Comparison of ENCODE assay signal across 14 cellular contexts in genomic region chr15:41942886-41943285, GRCh38. TPM values are rescaled to one million over a fixed set of nuclear protein-coding genes. Genes with fewer than 3 reads are reported as not detected.
A peak's percentile ranks its signal among the peaks of the same experiment; 100 is the strongest.
DNase-seq lines count a peak whose midpoint lies in the region; ATAC-seq and TF ChIP-seq lines count a peak whose summit lies in the region.
"Had no signal": no experiment of that assay in that cellular context is flagged by ENCODE, and none has a peak within 500 bp of the region (broad histone marks: within the 10 kb centered on the region; RNA-seq: fewer than 3 reads in every experiment).

No MANE protein-coding gene starts in this region.

- no peak overlapping the region for H4K8ac ChIP-seq in neuronal stem cell (ENCODE audit: low read depth, low read length)

- CTCF ChIA-PET in activated CD8-positive, alpha-beta memory T cell treated with anti-CD3 and anti-CD28 coated beads, Interleukin-2, amount 10 ng/mL, durations not matched to agents 7 days and 5 days (lab: Charles Lee) = interaction anchor here (0.7 to 1.3 kb wide), 4 partner anchors 15 to 169 kb away, joined by 3 read pairs; no protein-coding TSS in a partner anchor

- H3K9me3 ChIP-seq in RWPE2 (ENCODE audit: severe bottlenecking) (no peaks in the 10 kb centered on the region), endodermal cell (ENCODE audit: control insufficient read depth, low read length) (no peaks in the 10 kb centered on the region), neuronal stem cell (replicated peaks in 1 of 2; ENCODE audit: control insufficient read depth in 2 of 2, insufficient read depth in 1 of 2, low read depth in 1 of 2, low read length in 2 of 2) (no peaks in the 10 kb centered on the region)

- peak overlapping the region; percentile 64 for H2BK12ac ChIP-seq in neuronal stem cell (ENCODE audit: low read length)

- H3K9me3 Mint-ChIP-seq in activated CD8-positive, alpha-beta memory T cell treated with anti-CD3 and anti-CD28 coated beads, Interleukin-2, amount 10 ng/mL, durations not matched to agents 7 days and 5 days (ENCODE audit: low read depth) = no peaks in the 10 kb centered on the region
- no peaks in the 10 kb centered on the region for H3K9me3 Mint-ChIP-seq in endodermal cell
- H3K9me3 Mint-ChIP-seq: activated naive CD8-positive, alpha-beta T cell treated with anti-CD3 and anti-CD28 coated beads for 36 hours had no signal

- H3K9ac ChIP-seq in endodermal cell (ENCODE audit: extremely low read depth, low read length, poor library complexity, severe bottlenecking) (no peak overlapping the region), neuronal stem cell (ENCODE audit: low read depth, low read length, poor library complexity) (no peak overlapping the region)

- H2AFZ ChIP-seq in neuronal stem cell (ENCODE audit: low read length) = no peak overlapping the region

- H3K27ac ChIP-seq in RWPE2 (ENCODE audit: poor library complexity, severe bottlenecking) = peak overlapping the region; percentile 95
- no peak overlapping the region for H3K27ac ChIP-seq in endodermal cell (ENCODE audit: low read depth, low read length)
- no peak overlapping the region for H3K27ac ChIP-seq in neuronal stem cell (replicated peaks; ENCODE audit: low read length)

- no peak overlapping the region for H4K91ac ChIP-seq in neuronal stem cell (ENCODE audit: low read depth, low read length, poor library complexity)

- peaks cover 37% of the 10 kb centered on the region for H3K4me1 Mint-ChIP-seq in activated CD8-positive, alpha-beta memory T cell treated with anti-CD3 and anti-CD28 coated beads, Interleukin-2, amount 10 ng/mL, durations not matched to agents 7 days and 5 days
- no peaks in the 10 kb centered on the region for H3K4me1 Mint-ChIP-seq in endodermal cell

- 90 to 100% methylated on average over 5 to 7 of the region's 7 CpGs for WGBS in endodermal cell (ENCODE audit: insufficient coverage in 1 of 2, insufficient read length in 1 of 2), 2 experiments
- WGBS in neuronal stem cell (ENCODE audit: extremely low coverage in 2 of 2, insufficient read length in 2 of 2, insufficient replicate concordance in 1 of 2), 2 donors = no CpG with 5 or more reads among the region's 7 CpGs

- H3K4me3 ChIP-seq in RWPE2 (ENCODE audit: severe bottlenecking) (no peak overlapping the region), endodermal cell (ENCODE audit: low read length) (no peak overlapping the region), neuronal stem cell (ENCODE audit: low read length in 2 of 2) (no peak overlapping the region)

- H3K27me3 ChIP-seq in RWPE2 (ENCODE audit: insufficient read depth, poor library complexity, severe bottlenecking) (no peaks in the 10 kb centered on the region), endodermal cell (ENCODE audit: control insufficient read depth, insufficient read depth, low read length, poor library complexity, severe bottlenecking) (no peaks in the 10 kb centered on the region), neuronal stem cell (ENCODE audit: control insufficient read depth in 3 of 3, insufficient read depth in 3 of 3, low read depth in 1 of 3, low read length in 3 of 3) (no peaks in the 10 kb centered on the region)

- ATAC-seq in activated CD8-positive, alpha-beta memory T cell treated with anti-CD3 and anti-CD28 coated beads, Interleukin-2, amount 10 ng/mL, durations not matched to agents 7 days and 5 days = no peak
- no peak for ATAC-seq in RWPE2 (ENCODE audit: low read depth)
- ATAC-seq in HG02610 (IDR thresholded peaks at IDR 0.05; ENCODE audit: unreplicated experiment) = no peak

- H3K4ac ChIP-seq in neuronal stem cell (ENCODE audit: low read length) = no peak overlapping the region

- H2BK120ac ChIP-seq in neuronal stem cell (ENCODE audit: low read depth, low read length) = no peak overlapping the region

- H3K27me3 Mint-ChIP-seq in activated CD8-positive, alpha-beta memory T cell treated with anti-CD3 and anti-CD28 coated beads, Interleukin-2, amount 10 ng/mL, durations not matched to agents 7 days and 5 days = no peaks in the 10 kb centered on the region
- H3K27me3 Mint-ChIP-seq in endodermal cell (ENCODE audit: insufficient read depth) = no peaks in the 10 kb centered on the region
- H3K27me3 Mint-ChIP-seq: activated naive CD8-positive, alpha-beta T cell treated with anti-CD3 and anti-CD28 coated beads for 36 hours had no signal

- H3K4me3 Mint-ChIP-seq in activated CD8-positive, alpha-beta memory T cell treated with anti-CD3 and anti-CD28 coated beads, Interleukin-2, amount 10 ng/mL, durations not matched to agents 7 days and 5 days = no peak overlapping the region
- no peak overlapping the region for H3K4me3 Mint-ChIP-seq in endodermal cell
- H3K4me3 Mint-ChIP-seq: activated naive CD8-positive, alpha-beta T cell treated with anti-CD3 and anti-CD28 coated beads for 36 hours had no signal

- no peak overlapping the region for H3K14ac ChIP-seq in neuronal stem cell (ENCODE audit: low read length)

- H2BK5ac ChIP-seq in neuronal stem cell (ENCODE audit: low read length) = no peak overlapping the region

- no peak overlapping the region for H2BK15ac ChIP-seq in neuronal stem cell (ENCODE audit: low read length)

- H2AK5ac ChIP-seq in neuronal stem cell (ENCODE audit: low read depth, low read length) = peak overlapping the region; percentile 77

- no peak overlapping the region for H3K4me2 ChIP-seq in neuronal stem cell (ENCODE audit: insufficient read depth, low read length, poor library complexity, severe bottlenecking)

- H3K18ac ChIP-seq in neuronal stem cell (ENCODE audit: low read length) = peak overlapping the region; percentile 55

- H3K4me1 ChIP-seq in RWPE2 (ENCODE audit: insufficient read depth, poor library complexity, severe bottlenecking) = peaks cover 59% of the 10 kb centered on the region
- H3K4me1 ChIP-seq in endodermal cell (ENCODE audit: control insufficient read depth, insufficient read depth, low read length) = no peaks in the 10 kb centered on the region
- peaks cover 17 to 50% of the 10 kb centered on the region in 2 donors for H3K4me1 ChIP-seq in neuronal stem cell (ENCODE audit: control insufficient read depth in 2 of 2, insufficient read depth in 1 of 2, low read depth in 1 of 2, low read length in 2 of 2)

- no peak overlapping the region for H3K23ac ChIP-seq in neuronal stem cell (ENCODE audit: low read depth, low read length, poor library complexity)

- peaks cover 43% of the 10 kb centered on the region for H3K36me3 ChIP-seq in RWPE2 (ENCODE audit: low read depth)
- peaks cover 36% of the 10 kb centered on the region for H3K36me3 ChIP-seq in endodermal cell (ENCODE audit: control insufficient read depth, insufficient read depth, low read length)
- H3K36me3 ChIP-seq in neuronal stem cell (replicated peaks in 1 of 2; ENCODE audit: control insufficient read depth in 2 of 2, insufficient read depth in 2 of 2, low read length in 2 of 2) = peaks cover 0 to 2% of the 10 kb centered on the region in 2 donors

- H3K27ac Mint-ChIP-seq in activated CD8-positive, alpha-beta memory T cell treated with anti-CD3 and anti-CD28 coated beads, Interleukin-2, amount 10 ng/mL, durations not matched to agents 7 days and 5 days = no peak overlapping the region
- no peak overlapping the region for H3K27ac Mint-ChIP-seq in endodermal cell
- H3K27ac Mint-ChIP-seq: activated naive CD8-positive, alpha-beta T cell treated with anti-CD3 and anti-CD28 coated beads for 36 hours had no signal

- no peak for TF ChIP-seq CTCF in RWPE2 (IDR thresholded peaks at IDR 0.05; ENCODE audit: poor library complexity, severe bottlenecking)
- no peak for TF ChIP-seq CTCF in endodermal cell (conservative IDR thresholded peaks at IDR 0.05)

- peak; percentile 36 for DNase-seq in activated CD8-positive, alpha-beta memory T cell treated with anti-CD3 and anti-CD28 coated beads, Interleukin-2, amount 50 U/mL, for 48 hours
- no peak for DNase-seq in activated CD8-positive, alpha-beta memory T cell treated with anti-CD3 and anti-CD28 coated beads, Interleukin-2, amount 10 ng/mL, durations not matched to agents 7 days and 5 days
- DNase-seq in RWPE2 (ENCODE audit: low spot score) = no peak
- DNase-seq in endodermal cell = peak; percentile 33
- DNase-seq in neuronal stem cell (ENCODE audit: low spot score) = no peak
- DNase-seq in activated naive CD4-positive, alpha-beta T cell treated with anti-CD3 and anti-CD28 coated beads, Interleukin-2, amount 50 U/mL, for 16 hours = no peak
- DNase-seq in NCI-H2171 treated with DMSO at 0.1 percent for 48 hours (lab: John Stamatoyannopoulos, UW) = no peak
- DNase-seq: activated naive CD8-positive, alpha-beta T cell treated with anti-CD3 and anti-CD28 coated beads for 36 hours; caudate nucleus; KBM-7; NCI-H1417; NCI-H345; posterior cingulate gyrus had no signal

- H3K36me3 Mint-ChIP-seq in activated CD8-positive, alpha-beta memory T cell treated with anti-CD3 and anti-CD28 coated beads, Interleukin-2, amount 10 ng/mL, durations not matched to agents 7 days and 5 days = peaks cover 14% of the 10 kb centered on the region
- H3K36me3 Mint-ChIP-seq in endodermal cell (ENCODE audit: low read depth) = peaks cover 15% of the 10 kb centered on the region

- H3K79me1 ChIP-seq in neuronal stem cell (ENCODE audit: low read depth, low read length) = no peaks in the 10 kb centered on the region

RNA-seq across cellular contexts. Expression of gene EHD4, which starts 29.5 kb away (rescaled TPM):
- total RNA-seq in activated CD8-positive, alpha-beta memory T cell treated with anti-CD3 and anti-CD28 coated beads, Interleukin-2, amount 10 ng/mL, durations not matched to agents 7 days and 5 days = 10 to 100 TPM; 15.6 to 19.8 TPM
- 10 to 100 TPM; 16.9 to 17.3 TPM for total RNA-seq in endodermal cell
- 6.8 TPM for polyA plus RNA-seq in endodermal cell (2013, experiment 1 of 2)
- 7.0 TPM for polyA plus RNA-seq in endodermal cell (2013, experiment 2 of 2)
- polyA plus RNA-seq in neuronal stem cell (2013, experiment 1 of 2) = 7.9 TPM
- 8.1 TPM for polyA plus RNA-seq in neuronal stem cell (2013, experiment 2 of 2)

RNA-seq across cellular contexts. Expression of gene SPTBN5, which starts 49.0 kb away (rescaled TPM):
- total RNA-seq in activated CD8-positive, alpha-beta memory T cell treated with anti-CD3 and anti-CD28 coated beads, Interleukin-2, amount 10 ng/mL, durations not matched to agents 7 days and 5 days = under 1 TPM; 0.54 to 0.91 TPM
- 1 to 10 TPM; 2.0 to 2.8 TPM for total RNA-seq in endodermal cell
- polyA plus RNA-seq in endodermal cell (2013, experiment 1 of 2) = 0.25 TPM
- polyA plus RNA-seq in endodermal cell (2013, experiment 2 of 2) = 0.29 TPM
- polyA plus RNA-seq in neuronal stem cell (2013, experiment 1 of 2) = 0.08 TPM
- polyA plus RNA-seq in neuronal stem cell (2013, experiment 2 of 2) = 0.14 TPM

Comparison
In these comparisons a context has a peak if more than half of its experiments do, and no peak if none do; other contexts are left out.
1. DNase-seq: peak in activated CD8-positive, alpha-beta memory T cell treated with anti-CD3 and anti-CD28 coated beads, Interleukin-2, amount 50 U/mL, for 48 hours (single experiment) and endodermal cell (single experiment); none in activated CD8-positive, alpha-beta memory T cell treated with anti-CD3 and anti-CD28 coated beads, Interleukin-2, amount 10 ng/mL, durations not matched to agents 7 days and 5 days (single experiment), RWPE2 (single experiment), neuronal stem cell (single experiment), activated naive CD4-positive, alpha-beta T cell treated with anti-CD3 and anti-CD28 coated beads, Interleukin-2, amount 50 U/mL, for 16 hours (single experiment) and NCI-H2171 treated with DMSO at 0.1 percent for 48 hours (single experiment).